Comparison of ENCODE assay signal across 17 cellular contexts in genomic region chr10:6823770-6824169, GRCh38.
DNase-seq lines count a peak whose midpoint lies in the region; ATAC-seq, FAIRE-seq and TF ChIP-seq lines count a peak whose summit lies in the region.
"Had no signal": no experiment of that assay in that cellular context is flagged by ENCODE, and none has a peak within 500 bp of the region (broad histone marks: within the 10 kb centered on the region; RNA-seq: fewer than 3 reads in every experiment).

No MANE protein-coding gene starts in this region.

- FAIRE-seq in bronchial epithelial cell (lab: Jason Lieb, UNC) = no peak
- FAIRE-seq: GM12878, GM18507 had no signal

- H3K4me2 ChIP-seq in IMR-90 (ENCODE audit: low read depth, low read length) = no peak overlapping the region

- H2AK9ac ChIP-seq in IMR-90 (replicated peaks; ENCODE audit: low read depth, low read length, poor library complexity) = no peak overlapping the region

- no peak for TF ChIP-seq POLR2A in IMR-90 (IDR thresholded peaks at IDR 0.05; ENCODE audit: low read depth, low read length)

- peak overlapping the region; percentile 6 for H3K4me3 Mint-ChIP-seq in glutamatergic neuron (ENCODE audit: unreplicated experiment)
- H3K4me3 Mint-ChIP-seq: B cell; CD4-positive, alpha-beta T cell had no signal

- in situ Hi-C loops in IMR-90 (cut with MboI; ENCODE audit: low sequenced_read_pairs) = no loop called here

- no peak overlapping the region for H4K5ac ChIP-seq in IMR-90 (ENCODE audit: low read depth, low read length)

- H3K27ac Mint-ChIP-seq in glutamatergic neuron (ENCODE audit: unreplicated experiment) = peak overlapping the region; percentile 30
- H3K27ac Mint-ChIP-seq: B cell; CD4-positive, alpha-beta T cell had no signal

- H3K14ac ChIP-seq in IMR-90 (replicated peaks; ENCODE audit: low read depth, low read length) = no peak overlapping the region

- no peak overlapping the region for H2BK120ac ChIP-seq in IMR-90 (ENCODE audit: low read depth, low read length)

- H3K56ac ChIP-seq in IMR-90 (ENCODE audit: extremely low read depth, insufficient read depth, low read length) = no peak overlapping the region

- no peak overlapping the region for H2AK5ac ChIP-seq in IMR-90 (ENCODE audit: low read depth, low read length)

- no peaks in the 10 kb centered on the region for H3K4me1 ChIP-seq in IMR-90 (ENCODE audit: control insufficient read depth, insufficient read depth, low read length)

- H2BK15ac ChIP-seq in IMR-90 (ENCODE audit: low read depth, low read length) = no peak overlapping the region

- no peaks in the 10 kb centered on the region for H3K27me3 ChIP-seq in IMR-90 (ENCODE audit: control insufficient read depth, insufficient read depth, low read length)
- H3K27me3 ChIP-seq in bronchial epithelial cell (ENCODE audit: control insufficient read depth, insufficient read depth, low read length) = no peaks in the 10 kb centered on the region

- DNase-seq in HCEC 1CT (peak; percentile 8), IMR-90 (peak; percentile 8), bronchial epithelial cell (ENCODE audit: low read depth) (peak; percentile 49), glutamatergic neuron (no peak), T-helper 1 cell (no peak)
- DNase-seq in NK-92 treated with Interleukin-12 subunit alpha and Interleukin-12 subunit beta, amount 100 ng/mL, for 24 hours (lab: John Stamatoyannopoulos, UW) = no peak
- DNase-seq: C1 segment of cervical spinal cord; Calu3; CD4-positive, alpha-beta T cell; DMS 273 treated with DMSO at 0.1 percent for 48 hours; GM23248; H7; KBM-7 had no signal

- no peaks in the 10 kb centered on the region for H4K20me1 ChIP-seq in IMR-90 (ENCODE audit: insufficient read depth, low read length)

- no peak overlapping the region for H4K8ac ChIP-seq in IMR-90 (ENCODE audit: low read depth in 2 of 2, low read length in 2 of 2)

- no CpG with 5 or more reads among the region's 1 CpG for WGBS in IMR-90 (ENCODE audit: extremely low coverage in 2 of 2, insufficient read length in 1 of 2), 2 experiments

- H2AFZ ChIP-seq in IMR-90 (replicated peaks; ENCODE audit: low read length, poor library complexity) = no peak overlapping the region
- H2AFZ ChIP-seq: GM23248 had no signal

- no peaks in the 10 kb centered on the region for H3K79me1 ChIP-seq in IMR-90 (ENCODE audit: low read depth in 1 of 2, low read length in 2 of 2)

- H3K9ac ChIP-seq in IMR-90 (ENCODE audit: low read depth, low read length) = no peak overlapping the region
- H3K9ac ChIP-seq: GM23248 had no signal

- H3K4me3 ChIP-seq in IMR-90 (ENCODE audit: insufficient read depth, low read depth, low read length) (no peak overlapping the region), bronchial epithelial cell (ENCODE audit: low read depth, low read length) (no peak overlapping the region)
- H3K4me3 ChIP-seq: GM12878, GM23248 had no signal

- H3K27me3 Mint-ChIP-seq in glutamatergic neuron (ENCODE audit: unreplicated experiment) = peaks cover 2% of the 10 kb centered on the region

- H3K18ac ChIP-seq in IMR-90 (ENCODE audit: low read depth, low read length) = no peak overlapping the region

- no peak for TF ChIP-seq RAD21 in IMR-90 (IDR thresholded peaks at IDR 0.05; ENCODE audit: low read length)

- no peak overlapping the region for H3K4ac ChIP-seq in IMR-90 (ENCODE audit: low read depth, low read length)

- H2BK5ac ChIP-seq in IMR-90 (ENCODE audit: low read depth, low read length, poor library complexity, severe bottlenecking) = no peak overlapping the region

- CTCF ChIA-PET in IMR-90 (lab: Yijun Ruan, JAX) = no interaction called here

- peaks cover 17% of the 10 kb centered on the region for H3K4me1 Mint-ChIP-seq in glutamatergic neuron (ENCODE audit: low read depth, unreplicated experiment)
- H3K4me1 Mint-ChIP-seq: B cell had no signal

- TF ChIP-seq CTCF in IMR-90 (conservative IDR thresholded peaks at IDR 0.05; ENCODE audit: low read depth, low read length) (no peak), bronchial epithelial cell (IDR thresholded peaks at IDR 0.05; ENCODE audit: insufficient read depth, low read length, severe bottlenecking) (no peak), glutamatergic neuron (IDR thresholded peaks at IDR 0.05; ENCODE audit: partially characterized antibody, unreplicated experiment) (no peak)

- peaks cover 11% of the 10 kb centered on the region for H3K9me3 Mint-ChIP-seq in glutamatergic neuron (ENCODE audit: unreplicated experiment)
- H3K9me3 Mint-ChIP-seq: CD4-positive, alpha-beta T cell had no signal

- H2BK20ac ChIP-seq in IMR-90 (ENCODE audit: low read depth, low read length) = no peak overlapping the region

- POLR2A ChIA-PET in IMR-90 (lab: Charles Lee; ENCODE audit: unreplicated experiment) = no interaction called here

- BruUV-seq in IMR-90 (replicated peaks; lab: Mats Ljungman, UMichigan) = no TSS peak

- no peak overlapping the region for H4K91ac ChIP-seq in IMR-90 (ENCODE audit: insufficient read depth, low read depth, low read length)

- no peaks in the 10 kb centered on the region for H3K36me3 ChIP-seq in IMR-90 (ENCODE audit: control insufficient read depth, insufficient read depth, low read length)
- peaks cover 2% of the 10 kb centered on the region for H3K36me3 ChIP-seq in bronchial epithelial cell (ENCODE audit: control insufficient read depth, insufficient read depth, low read length)

- H3K27ac ChIP-seq in IMR-90 (ENCODE audit: insufficient read depth, low read length) = no peak overlapping the region
- H3K27ac ChIP-seq: GM23248 had no signal

- no peak overlapping the region for H3K23ac ChIP-seq in IMR-90 (ENCODE audit: low read depth, low read length)

- H3K9me1 ChIP-seq in IMR-90 (ENCODE audit: insufficient read depth, low read length) = no peaks in the 10 kb centered on the region

- dilution Hi-C loops in IMR-90 (cut with HindIII; ENCODE audit: low sequenced_read_pairs, unreplicated experiment) = no loop called here

- ATAC-seq in IMR-90 (ENCODE audit: low read depth) (peak; percentile 63), esophagus mucosa (no peak)
- ATAC-seq: GM12878 had no signal

- H3K36me3 Mint-ChIP-seq in glutamatergic neuron (ENCODE audit: unreplicated experiment) = no peaks in the 10 kb centered on the region

- H3K9me3 ChIP-seq in IMR-90 (ENCODE audit: control insufficient read depth, insufficient read depth, low read length) = no peaks in the 10 kb centered on the region

- intact Hi-C loops in IMR-90 (cut with micrococcal nuclease) = no loop called here

TF ChIP-seq in IMR-90, 13 proteins besides CTCF, POLR2A, EP300 and RAD21:
- no peak for TF ChIP-seq USF2 (IDR thresholded peaks at IDR 0.05; ENCODE audit: low read depth, low read length)
- no peak for TF ChIP-seq ELK1 (IDR thresholded peaks at IDR 0.05; ENCODE audit: borderline replicate concordance, low read depth, low read length)
- no peak for TF ChIP-seq MAZ (IDR thresholded peaks at IDR 0.05; ENCODE audit: borderline replicate concordance, low read depth, low read length)
- TF ChIP-seq CHD1 (IDR thresholded peaks at IDR 0.05; ENCODE audit: low read depth, low read length) = no peak
- no peak for TF ChIP-seq BHLHE40 (IDR thresholded peaks at IDR 0.05; ENCODE audit: low read depth, low read length)
- no peak for TF ChIP-seq RFX5 (IDR thresholded peaks at IDR 0.05; ENCODE audit: low read depth, low read length)
- TF ChIP-seq MAFK (IDR thresholded peaks at IDR 0.05; ENCODE audit: low read depth, low read length) = no peak
- TF ChIP-seq NFE2L2 (IDR thresholded peaks at IDR 0.05; ENCODE audit: low read depth, low read length) = no peak
- TF ChIP-seq MXI1 (IDR thresholded peaks at IDR 0.05; ENCODE audit: borderline replicate concordance, low read depth, low read length) = no peak
- no peak for TF ChIP-seq FOS (IDR thresholded peaks at IDR 0.05; ENCODE audit: low read depth, low read length)
- no peak for TF ChIP-seq SMC3 (IDR thresholded peaks at IDR 0.05; ENCODE audit: low read depth, low read length)
- no peak for TF ChIP-seq RCOR1 (IDR thresholded peaks at IDR 0.05; ENCODE audit: insufficient replicate concordance, low read length)
- TF ChIP-seq CEBPB (IDR thresholded peaks at IDR 0.05; ENCODE audit: low read depth, low read length) = no peak

Comparison
In these comparisons a context has a peak if more than half of its experiments do, and no peak if none do; other contexts are left out.
1. DNase-seq: peak in HCEC 1CT (single experiment), IMR-90 (single experiment) and bronchial epithelial cell (single experiment); none in glutamatergic neuron (single experiment), NK-92 treated with Interleukin-12 subunit alpha and Interleukin-12 subunit beta, amount 100 ng/mL, for 24 hours (single experiment) and T-helper 1 cell (0 of 5).